ENCODE assay signal across 8 cellular contexts in the genomic region with DNA sequence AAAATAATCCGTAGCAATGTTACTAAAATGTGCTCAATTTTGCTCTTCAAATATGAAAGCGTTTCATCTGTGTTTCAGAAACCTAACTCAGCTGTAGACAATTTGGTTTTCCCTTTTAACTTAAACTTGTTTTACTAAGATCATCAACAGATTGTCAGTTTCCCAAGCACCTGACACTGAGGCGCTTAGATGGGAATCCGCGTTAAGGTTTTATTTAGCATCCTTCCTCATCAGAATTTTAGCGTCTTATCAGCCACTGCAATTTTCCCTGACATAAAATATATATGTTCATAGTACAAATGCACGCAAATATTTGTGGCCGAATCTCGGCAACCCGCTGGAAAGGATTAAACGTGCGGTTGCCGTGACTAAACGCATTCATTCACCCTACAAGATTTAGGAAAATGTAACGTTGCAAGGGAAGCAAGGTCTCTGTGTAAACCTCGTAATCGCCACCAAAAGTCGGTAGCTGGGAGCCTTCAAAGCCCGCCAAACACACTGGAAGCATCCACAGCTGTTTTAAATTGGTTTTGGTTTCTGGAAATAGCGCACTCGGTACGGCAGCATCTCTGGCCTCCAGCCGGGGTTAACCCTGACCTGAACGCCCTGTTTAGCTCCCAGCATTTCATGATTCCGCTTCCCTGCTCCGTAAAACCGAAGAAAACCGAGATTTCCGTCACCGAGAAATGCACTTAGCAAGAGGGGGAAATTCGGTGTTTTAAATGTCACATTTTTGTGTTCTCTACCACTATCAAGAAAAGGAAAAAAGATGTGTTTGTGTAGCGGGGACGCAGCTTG. TPM values are rescaled to one million over a fixed set of nuclear protein-coding genes. Genes with fewer than 3 reads are reported as not detected.
DNase-seq lines count a peak whose midpoint lies in the region; ATAC-seq and TF ChIP-seq lines count a peak whose summit lies in the region.

No MANE protein-coding gene starts in this region.

- H3K9ac ChIP-seq in H9 (ENCODE audit: extremely low read depth, insufficient read length, low read length), result peak overlapping the region; percentile 74
- peak overlapping the region; percentile 75 for H3K9ac ChIP-seq in SK-N-MC (ENCODE audit: insufficient read length)
- peak overlapping the region; percentile 51 for H3K9ac ChIP-seq in mucosa of stomach (ENCODE audit: low read length)

- no peak for TF ChIP-seq CTCF in AG10803 (conservative IDR thresholded peaks at IDR 0.05; ENCODE audit: low read length)
- TF ChIP-seq CTCF in H9 (conservative IDR thresholded peaks at IDR 0.05), result no peak
- TF ChIP-seq CTCF in GM10266 (IDR thresholded peaks at IDR 0.05; ENCODE audit: control insufficient read depth, insufficient read depth, low read depth, missing control alignments), result no peak

- no CpG with 5 or more reads among the region's 33 CpGs for WGBS in H9 (ENCODE audit: extremely low coverage, insufficient read length, low lambda C conversion rate)

- peaks cover 13% of the 10 kb centered on the region in 2 experiments for H3K9me3 Mint-ChIP-seq in H9

- H3K9me3 ChIP-seq in H9 (ENCODE audit: control insufficient read depth, low read depth, low read length), result no peaks in the 10 kb centered on the region
- no peaks in the 10 kb centered on the region for H3K9me3 ChIP-seq in SK-N-MC (ENCODE audit: low read depth, low read length)
- H3K9me3 ChIP-seq in mucosa of stomach (ENCODE audit: control insufficient read depth, low read length), result no peaks in the 10 kb centered on the region

- H2BK20ac ChIP-seq in H9 (ENCODE audit: low read depth, low read length, poor library complexity, severe bottlenecking), result no peak overlapping the region

- H4K8ac ChIP-seq in H9 (replicated peaks; ENCODE audit: insufficient read length, low read depth, low read length), result no peak overlapping the region

- H3K36me3 Mint-ChIP-seq in H9 (ENCODE audit: insufficient read depth in 1 of 3, low read depth in 3 of 3), result peaks cover 11 to 14% (median 12%) of the 10 kb centered on the region in 3 experiments; a peak in 6 of 7 replicates

- H2BK120ac ChIP-seq in H9 (ENCODE audit: low read depth, low read length, poor library complexity, severe bottlenecking), result no peak overlapping the region

- H3K23ac ChIP-seq in H9 (ENCODE audit: insufficient read length, low read depth, low read length), result no peak overlapping the region

- no peaks in the 10 kb centered on the region for H3K36me3 ChIP-seq in SK-N-MC (ENCODE audit: insufficient read depth, low read length)
- no peaks in the 10 kb centered on the region for H3K36me3 ChIP-seq in mucosa of stomach (ENCODE audit: control insufficient read depth, insufficient read depth, low read length)

- H3K4me1 ChIP-seq in H9 (ENCODE audit: insufficient read depth, low read length), result no peaks in the 10 kb centered on the region
- H3K4me1 ChIP-seq in mucosa of stomach (ENCODE audit: control insufficient read depth, insufficient read depth, low read length), result peaks cover 15% of the 10 kb centered on the region

- H3K4me2 ChIP-seq in H9 (ENCODE audit: insufficient read depth, insufficient read length, low read length), result peak overlapping the region; percentile 95

- H3K27ac ChIP-seq in H9 (ENCODE audit: insufficient read length, low read depth, low read length) (no peak overlapping the region), SK-N-MC (peak overlapping the region; percentile 4; the same call in 1 of the 2 replicates), epithelial cell of prostate (peak overlapping the region; percentile 24)

- peaks cover 12% of the 10 kb centered on the region for H3K27me3 Mint-ChIP-seq in H9 (ENCODE audit: low read depth)

- no peaks in the 10 kb centered on the region; the same call in 1 of the 2 replicates for H3K79me2 ChIP-seq in H9 (ENCODE audit: insufficient read depth, low read length)

- H4K5ac ChIP-seq in H9 (ENCODE audit: insufficient read length, low read depth, low read length), result no peak overlapping the region

- H2BK15ac ChIP-seq in H9 (ENCODE audit: low read depth, low read length), result no peak overlapping the region

- H3K4me3 ChIP-seq in AG10803 (ENCODE audit: low read length), result peak overlapping the region; percentile 80
- peak overlapping the region; percentile 92 for H3K4me3 ChIP-seq in SK-N-MC
- H3K4me3 ChIP-seq in mucosa of stomach (ENCODE audit: low read length), result peak overlapping the region; percentile 1

- no peak overlapping the region for H3K4ac ChIP-seq in H9 (ENCODE audit: low read depth, low read length)

- peak overlapping the region; percentile 91 to 92 for H3K4me3 Mint-ChIP-seq in H9

- no peak overlapping the region for H3T11ph ChIP-seq in H9 (ENCODE audit: low read length)

- DNase-seq in AG10803 (ENCODE audit: low read depth), result peak; percentile 77
- DNase-seq in H9, result peak; percentile 34
- no peak for DNase-seq in SK-N-MC (ENCODE audit: low read depth, low spot score)
- DNase-seq in epithelial cell of prostate (ENCODE audit: low read depth, low spot score), result no peak
- DNase-seq in GM10266 (ENCODE audit: extremely low spot score), result no peak

- no peak overlapping the region for H2AK5ac ChIP-seq in H9 (ENCODE audit: insufficient read length, low read length)

- peak overlapping the region in 2 of 3 experiments; percentile 89 to 93; a peak in 5 of 7 replicates for H3K27ac Mint-ChIP-seq in H9

- H2AFZ ChIP-seq in H9 (ENCODE audit: low read length), result peak overlapping the region; percentile 34

- peaks cover 15 to 18% of the 10 kb centered on the region in 2 experiments; a peak in 3 of 4 replicates for H3K4me1 Mint-ChIP-seq in H9

- no peak overlapping the region for H3K14ac ChIP-seq in H9 (ENCODE audit: insufficient read depth, low read length)

- no peaks in the 10 kb centered on the region for H3K79me1 ChIP-seq in H9 (ENCODE audit: insufficient read depth, low read depth, low read length, poor library complexity, severe bottlenecking)

- H3K27me3 ChIP-seq in H9 (ENCODE audit: insufficient read depth, low read length) (no peaks in the 10 kb centered on the region), mucosa of stomach (ENCODE audit: control insufficient read depth, insufficient read depth, low read length) (peaks cover 27% of the 10 kb centered on the region)

- ATAC-seq in HG02763 (IDR thresholded peaks at IDR 0.05; ENCODE audit: unreplicated experiment) (no peak), HG03097 (IDR thresholded peaks at IDR 0.05; ENCODE audit: low FRiP score, unreplicated experiment) (no peak)

- no peaks in the 10 kb centered on the region for H4K20me1 ChIP-seq in H9 (ENCODE audit: control insufficient read depth, insufficient read depth, insufficient read length)

- H3K18ac ChIP-seq in H9 (ENCODE audit: insufficient read length, low read depth, low read length), result peak overlapping the region; percentile 31

- H2BK5ac ChIP-seq in H9 (ENCODE audit: insufficient read length, low read length), result no peak overlapping the region

- no peak overlapping the region for H2BK12ac ChIP-seq in H9 (ENCODE audit: insufficient read length, low read depth, low read length)

- no peak overlapping the region for H3K56ac ChIP-seq in H9 (ENCODE audit: insufficient read length, low read depth, low read length)

- H3K23me2 ChIP-seq in H9 (ENCODE audit: insufficient read length, low read depth, low read length, poor library complexity, severe bottlenecking), result peaks cover 13% of the 10 kb centered on the region

- no peak overlapping the region for H4K91ac ChIP-seq in H9 (ENCODE audit: insufficient read length, low read depth, low read length)

RNA-seq across cellular contexts. Expression of a gene that starts 1.0 kb away (rescaled TPM):
- 30.5 and 30.8 TPM in 2 replicates for total RNA-seq in H9 (2021)

Comparison
In these comparisons a context has a peak if more than half of its experiments do, and no peak if none do; other contexts are left out.
1. DNase-seq: peak in AG10803 (single experiment) and H9 (single experiment); none in SK-N-MC (single experiment), epithelial cell of prostate (single experiment) and GM10266 (single experiment).
2. H3K4me3 ChIP-seq: peak in every context shown above with its lines; median percentile 92 in SK-N-MC; 80 in AG10803; 1 in mucosa of stomach.
3. Peak in every context shown above with its lines, with median percentiles within 50 percentile points of each other: H3K9ac ChIP-seq.